ENCODE assay signal across 14 cellular contexts in the genomic region with DNA sequence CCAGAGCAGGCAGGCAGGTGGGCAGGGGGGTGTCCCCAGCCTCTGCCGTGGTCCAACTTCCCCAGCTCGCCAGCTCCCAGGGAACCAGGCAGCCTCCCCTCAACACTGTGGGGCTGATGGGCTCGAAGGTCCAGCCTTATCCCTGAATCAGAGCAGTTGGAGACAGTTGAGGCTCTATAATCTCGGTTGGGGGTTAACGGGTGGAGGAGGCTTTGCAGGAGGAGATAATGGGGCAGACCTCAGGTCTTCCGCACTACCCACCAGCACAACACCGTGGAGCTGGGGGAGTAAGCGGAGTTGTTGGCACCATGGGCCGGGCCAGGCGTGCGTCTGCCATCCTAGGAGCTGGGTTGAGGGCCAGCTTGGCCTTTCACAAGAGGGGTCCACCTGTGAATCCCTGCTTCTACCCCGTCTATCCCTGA. TPM values are rescaled to one million over a fixed set of nuclear protein-coding genes. Genes with fewer than 3 reads are reported as not detected.
DNase-seq lines count a peak whose midpoint lies in the region; ATAC-seq and TF ChIP-seq lines count a peak whose summit lies in the region.
"Had no signal": no experiment of that assay in that cellular context is flagged by ENCODE, and none has a peak within 500 bp of the region (broad histone marks: within the 10 kb centered on the region; RNA-seq: fewer than 3 reads in every experiment).

No MANE protein-coding gene starts in this region.

- H3K36me3 Mint-ChIP-seq in activated T-cell treated with anti-CD3 and anti-CD28 coated beads, Interleukin-2, amount 50 U/mL, for 24 hours (ENCODE audit: low read depth) = no peaks in the 10 kb centered on the region
- H3K36me3 Mint-ChIP-seq in T-cell (no peaks in the 10 kb centered on the region), chondrocyte (ENCODE audit: low read depth) (no peaks in the 10 kb centered on the region)
- peaks cover 49% of the 10 kb centered on the region for H3K36me3 Mint-ChIP-seq in stimulated activated effector memory CD8-positive, alpha-beta T cell treated with anti-CD3 and anti-CD28 coated beads, Interleukin-12 subunit alpha, Interleukin-12 subunit beta, amount 100 ng/mL, for 72 hours

- H3K27me3 Mint-ChIP-seq in activated T-cell treated with anti-CD3 and anti-CD28 coated beads, Interleukin-2, amount 50 U/mL, for 24 hours = no peaks in the 10 kb centered on the region
- H3K27me3 Mint-ChIP-seq in T-cell = no peaks in the 10 kb centered on the region
- no peaks in the 10 kb centered on the region for H3K27me3 Mint-ChIP-seq in chondrocyte (ENCODE audit: low read depth)

- H3K27ac Mint-ChIP-seq in activated T-cell treated with anti-CD3 and anti-CD28 coated beads, Interleukin-2, amount 50 U/mL, for 24 hours = peak overlapping the region; percentile 97
- peak overlapping the region; percentile 90 to 93 for H3K27ac Mint-ChIP-seq in T-cell
- no peak overlapping the region for H3K27ac Mint-ChIP-seq in chondrocyte (ENCODE audit: unreplicated experiment)
- H3K27ac Mint-ChIP-seq in stimulated activated effector memory CD8-positive, alpha-beta T cell treated with anti-CD3 and anti-CD28 coated beads, Interleukin-12 subunit alpha, Interleukin-12 subunit beta, amount 100 ng/mL, for 72 hours = peak overlapping the region; percentile 96
- H3K27ac Mint-ChIP-seq: GM23338 had no signal

- ATAC-seq in T-cell (replicated peaks in 1 of 4) (no peak), HG02981 (IDR thresholded peaks at IDR 0.05; ENCODE audit: unreplicated experiment) (no peak)
- ATAC-seq in stimulated activated effector memory CD8-positive, alpha-beta T cell treated with anti-CD3 and anti-CD28 coated beads, Interleukin-12 subunit alpha, Interleukin-12 subunit beta, amount 100 ng/mL, for 72 hours = no peak
- ATAC-seq: GM23338 had no signal

- CTCF ChIA-PET in T-cell (lab: Charles Lee) = interaction anchor here (0.6 to 5.5 kb wide), 19 partner anchors 9 to 120 kb away, joined by 3 to 53 read pairs (median 4); no protein-coding TSS in a partner anchor

- peak overlapping the region; percentile 73 for H3K4me3 Mint-ChIP-seq in activated T-cell treated with anti-CD3 and anti-CD28 coated beads, Interleukin-2, amount 50 U/mL, for 24 hours
- H3K4me3 Mint-ChIP-seq in T-cell (peak overlapping the region in 2 of 3 donors; percentile 54 to 82), chondrocyte (ENCODE audit: unreplicated experiment) (no peak overlapping the region)
- peak overlapping the region; percentile 71 for H3K4me3 Mint-ChIP-seq in stimulated activated effector memory CD8-positive, alpha-beta T cell treated with anti-CD3 and anti-CD28 coated beads, Interleukin-12 subunit alpha, Interleukin-12 subunit beta, amount 100 ng/mL, for 72 hours
- H3K4me3 Mint-ChIP-seq: GM23338 had no signal

- peaks cover 96% of the 10 kb centered on the region for H3K4me1 Mint-ChIP-seq in activated T-cell treated with anti-CD3 and anti-CD28 coated beads, Interleukin-2, amount 50 U/mL, for 24 hours (ENCODE audit: low read depth)
- H3K4me1 Mint-ChIP-seq in T-cell = peaks cover 90 to 95% (median 91%) of the 10 kb centered on the region in 3 donors
- H3K4me1 Mint-ChIP-seq in chondrocyte (ENCODE audit: low read depth) = peaks cover 19% of the 10 kb centered on the region
- H3K4me1 Mint-ChIP-seq in stimulated activated effector memory CD8-positive, alpha-beta T cell treated with anti-CD3 and anti-CD28 coated beads, Interleukin-12 subunit alpha, Interleukin-12 subunit beta, amount 100 ng/mL, for 72 hours = peaks cover 86% of the 10 kb centered on the region

- TF ChIP-seq CTCF in chondrocyte (IDR thresholded peaks at IDR 0.05) = no peak

- H3K9me3 Mint-ChIP-seq in activated T-cell treated with anti-CD3 and anti-CD28 coated beads, Interleukin-2, amount 50 U/mL, for 24 hours = no peaks in the 10 kb centered on the region
- no peaks in the 10 kb centered on the region for H3K9me3 Mint-ChIP-seq in T-cell
- H3K9me3 Mint-ChIP-seq in chondrocyte (ENCODE audit: low read depth) = no peaks in the 10 kb centered on the region
- no peaks in the 10 kb centered on the region for H3K9me3 Mint-ChIP-seq in stimulated activated effector memory CD8-positive, alpha-beta T cell treated with anti-CD3 and anti-CD28 coated beads, Interleukin-12 subunit alpha, Interleukin-12 subunit beta, amount 100 ng/mL, for 72 hours
- H3K9me3 Mint-ChIP-seq: GM23338 had no signal

- POLR2A ChIA-PET in T-cell (lab: Charles Lee) = interaction anchor here (0.6 to 1.7 kb wide), 5 partner anchors 9 to 853 kb away, joined by 3 to 7 read pairs (median 4); no protein-coding TSS in a partner anchor

- DNase-seq in activated T-cell treated with anti-CD3 and anti-CD28 coated beads, Interleukin-2, amount 50 U/mL, for 24 hours = no peak
- no peak for DNase-seq in activated T-cell treated with anti-CD3 and anti-CD28 coated beads, Interleukin-2, amount 50 U/mL, for 48 hours
- no peak for DNase-seq in T-cell
- peak; percentile 56 for DNase-seq in chondrocyte (ENCODE audit: low spot score)
- no peak for DNase-seq in stimulated activated effector memory CD8-positive, alpha-beta T cell treated with anti-CD3 and anti-CD28 coated beads, Interleukin-12 subunit alpha, Interleukin-12 subunit beta, amount 100 ng/mL, for 72 hours (ENCODE audit: low spot score in 2 of 2)
- DNase-seq in retina = no peak
- DNase-seq in NCI-H345 (lab: John Stamatoyannopoulos, UW) = no peak
- DNase-seq: ACHN, hippocampal formation, KBM-7, NCI-H1436 treated with DMSO at 0.1 percent for 48 hours, NCI-H510A treated with DMSO at 0.1 percent for 48 hours had no signal

RNA-seq across cellular contexts. Expression of gene HDAC7, which starts 13.9 kb away (rescaled TPM):
- 100 to 1,000 TPM; 142 to 192 (median 165) TPM for total RNA-seq in T-cell
- 79.1 to 93.2 TPM (median 89.6 TPM) in 3 replicates for total RNA-seq in chondrocyte
